In the genomic region with DNA sequence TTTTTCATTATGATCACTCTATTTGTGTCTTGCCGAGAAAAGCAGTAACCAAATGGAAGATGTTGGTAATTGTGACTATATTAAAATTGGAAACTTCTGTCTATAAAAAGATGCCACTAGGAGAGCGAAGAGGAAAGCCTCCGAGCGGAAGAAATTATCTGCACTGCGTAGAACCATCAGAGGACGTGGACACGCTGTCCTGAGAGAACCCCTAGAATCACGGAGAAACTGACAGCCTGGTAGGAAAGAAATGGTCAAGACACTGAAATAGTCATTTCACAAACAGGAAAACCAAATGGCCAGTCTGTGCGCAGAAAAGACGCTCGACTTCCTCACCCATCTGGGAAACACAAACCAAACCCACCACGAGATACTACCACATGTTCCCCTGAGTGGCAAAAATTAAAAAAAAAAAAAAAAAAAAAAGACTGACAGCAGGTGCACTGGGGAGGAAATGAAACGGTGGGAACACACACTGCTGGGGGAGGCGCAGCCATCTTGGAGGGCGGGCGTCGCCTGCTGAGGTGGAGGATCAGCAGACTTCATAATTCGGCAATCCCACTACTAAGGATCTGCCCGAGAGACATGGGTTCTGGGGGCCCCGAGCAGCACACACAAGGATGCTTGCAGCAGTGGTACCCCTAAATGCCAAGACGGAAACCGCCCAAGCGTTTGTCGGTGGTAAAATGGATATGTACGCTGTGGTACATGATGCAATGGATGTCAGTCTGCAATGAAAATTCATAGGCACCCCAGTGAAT, we compare ENCODE assay signal across 16 cellular contexts. TPM values are rescaled to one million over a fixed set of nuclear protein-coding genes. Genes with fewer than 3 reads are reported as not detected.
A peak's percentile ranks its signal among the peaks of the same experiment; 100 is the strongest.
DNase-seq lines count a peak whose midpoint lies in the region; ATAC-seq and TF ChIP-seq lines count a peak whose summit lies in the region.
"Had no signal": no experiment of that assay in that cellular context is flagged by ENCODE, and none has a peak within 500 bp of the region (broad histone marks: within the 10 kb centered on the region; RNA-seq: fewer than 3 reads in every experiment).

No MANE protein-coding gene starts in this region.

- peaks cover 37 to 67% (median 55%) of the 10 kb centered on the region in 3 donors for H3K27me3 Mint-ChIP-seq in CD14-positive monocyte (ENCODE audit: low read depth in 3 of 3)
- peaks cover 21 to 35% of the 10 kb centered on the region in 2 donors for H3K27me3 Mint-ChIP-seq in natural killer cell (ENCODE audit: low read depth in 2 of 2)

- H3K4me1 Mint-ChIP-seq in CD14-positive monocyte: peaks cover 16% of the 10 kb centered on the region
- H3K4me1 Mint-ChIP-seq in natural killer cell: peaks cover 49 to 56% of the 10 kb centered on the region in 2 donors

- ATAC-seq in natural killer cell: peak in 1 of 3 donors; percentile 53
- ATAC-seq: left cardiac atrium had no signal

- H3K36me3 Mint-ChIP-seq in CD14-positive monocyte (no peaks in the 10 kb centered on the region), natural killer cell (no peaks in the 10 kb centered on the region)

- intact Hi-C loops in CD14-positive monocyte (cut with micrococcal nuclease): no loop called here
- intact Hi-C loops in natural killer cell (cut with micrococcal nuclease): no loop called here

- TF ChIP-seq CTCF in CD14-positive monocyte (IDR thresholded peaks at IDR 0.05): no peak
- no peak for TF ChIP-seq CTCF in natural killer cell (IDR thresholded peaks at IDR 0.05)

- H3K4me3 Mint-ChIP-seq in CD14-positive monocyte (peak overlapping the region; percentile 7 to 68), natural killer cell (peak overlapping the region; percentile 67)
- H3K4me3 Mint-ChIP-seq: activated CD4-positive, alpha-beta T cell treated with anti-CD3 and anti-CD28 coated beads, Interleukin-2, amount 10 ng/mL, durations not matched to agents 7 days and 5 days; T-helper 1 cell treated with Interleukin-12 subunit alpha and Interleukin-12 subunit beta and Interleukin-4 antibody, amounts not matched to agents 30 μg/mL and 1 μg/mL, for 36 hours had no signal

- H3K27ac Mint-ChIP-seq in CD14-positive monocyte: no peak overlapping the region
- H3K27ac Mint-ChIP-seq in natural killer cell: peak overlapping the region; percentile 25 to 51
- H3K27ac Mint-ChIP-seq: activated CD4-positive, alpha-beta T cell treated with anti-CD3 and anti-CD28 coated beads, Interleukin-2, amount 10 ng/mL, durations not matched to agents 7 days and 5 days; T-helper 1 cell treated with Interleukin-12 subunit alpha and Interleukin-12 subunit beta and Interleukin-4 antibody, amounts not matched to agents 30 μg/mL and 1 μg/mL, for 36 hours had no signal

- H3K4me3 ChIP-seq in Jurkat, Clone E6-1 (ENCODE audit: low read length): peak overlapping the region; percentile 21
- H3K4me3 ChIP-seq: vagina had no signal

- H3K9me3 Mint-ChIP-seq in CD14-positive monocyte (peaks cover 0 to 9% (median 0%) of the 10 kb centered on the region in 7 donors), natural killer cell (no peaks in the 10 kb centered on the region)

- DNase-seq in CD14-positive monocyte (ENCODE audit: low spot score) (no peak), natural killer cell (no peak), DMS53 treated with DMSO at 0.1 percent for 48 hours (lab: John Stamatoyannopoulos, UW; ENCODE audit: unreplicated experiment) (no peak), NCI-H82 (lab: John Stamatoyannopoulos, UW) (no peak), middle frontal gyrus (ENCODE audit: extremely low spot score, low spot score) (no peak)
- peak; percentile 80 for DNase-seq in Jurkat, Clone E6-1 (ENCODE audit: low read depth, low spot score)
- DNase-seq in activated CD8-positive, alpha-beta memory T cell treated with anti-CD3 and anti-CD28 coated beads, Interleukin-2, amount 50 U/mL, for 48 hours: peak; percentile 68
- DNase-seq: activated CD4-positive, alpha-beta T cell treated with anti-CD3 and anti-CD28 coated beads, Interleukin-2, amount 10 ng/mL, durations not matched to agents 7 days and 5 days; GF-D8; left cardiac atrium; NCI-H1417 treated with DMSO at 0.1 percent for 48 hours had no signal

RNA-seq across cellular contexts. Expression of gene IFITM10, which starts 21.3 kb away (rescaled TPM):
- not detected for polyA plus RNA-seq in CD14-positive monocyte
- not detected for polyA plus RNA-seq in Jurkat, Clone E6-1 (2012; ENCODE audit: insufficient read depth, insufficient read length)
- total RNA-seq in natural killer cell: 1 to 10 TPM; 5.5 to 8.1 (median 6.5) TPM

RNA-seq across cellular contexts. Expression of gene KRTAP5-6, which starts 32.1 kb away (rescaled TPM):
- not detected for polyA plus RNA-seq in CD14-positive monocyte
- polyA plus RNA-seq in Jurkat, Clone E6-1 (2012; ENCODE audit: insufficient read depth, insufficient read length): not detected
- total RNA-seq in natural killer cell: not detected
- total RNA-seq: activated CD4-positive, alpha-beta T cell treated with anti-CD3 and anti-CD28 coated beads, Interleukin-2, amount 10 ng/mL, durations not matched to agents 7 days and 5 days; chondrocyte; left cardiac atrium; myocyte; NCI-H460; vagina had no signal

RNA-seq across cellular contexts. Expression of gene CTSD, which starts 34.6 kb away (rescaled TPM):
- 1,000 to 10,000 TPM in 1 of 2 donors, 100 to 1,000 TPM in 1; 855 to 1,372 TPM for polyA plus RNA-seq in CD14-positive monocyte
- polyA plus RNA-seq in Jurkat, Clone E6-1 (2012; ENCODE audit: insufficient read depth, insufficient read length): 93.6 TPM
- 100 to 1,000 TPM; 388 to 446 (median 415) TPM for total RNA-seq in natural killer cell

Comparison
In these comparisons a context has a peak if more than half of its experiments do, and no peak if none do; other contexts are left out.
1. DNase-seq: peak in Jurkat, Clone E6-1 (single experiment) and activated CD8-positive, alpha-beta memory T cell treated with anti-CD3 and anti-CD28 coated beads, Interleukin-2, amount 50 U/mL, for 48 hours (single experiment); none in CD14-positive monocyte (single experiment), natural killer cell (single experiment), DMS53 treated with DMSO at 0.1 percent for 48 hours (single experiment), NCI-H82 (single experiment) and middle frontal gyrus (single experiment).
2. H3K27ac Mint-ChIP-seq: peak in natural killer cell (2 of 2); none in CD14-positive monocyte (0 of 7).